17 cellular contexts compared by ENCODE assay signal in the genomic region with DNA sequence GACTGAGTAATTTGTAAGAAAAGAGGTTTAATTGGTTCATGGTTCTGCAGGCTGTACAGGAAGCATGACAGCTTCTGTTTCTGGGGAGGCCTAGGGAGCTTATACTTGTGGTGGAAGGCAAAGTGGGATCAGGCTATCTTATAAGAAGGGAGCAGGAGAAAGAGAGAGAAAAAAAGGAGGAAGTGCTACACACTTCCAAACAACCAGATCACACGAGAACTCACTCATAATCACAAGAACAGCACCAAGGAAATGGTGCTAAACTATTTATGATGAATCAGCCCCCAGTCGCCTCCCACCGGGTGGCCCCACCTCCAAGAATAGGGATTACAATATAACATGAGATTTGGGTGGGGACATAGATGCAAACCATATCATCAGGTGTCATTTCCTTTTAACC.
DNase-seq lines count a peak whose midpoint lies in the region; ATAC-seq, FAIRE-seq and TF ChIP-seq lines count a peak whose summit lies in the region.
"Had no signal": no experiment of that assay in that cellular context is flagged by ENCODE, and none has a peak within 500 bp of the region (broad histone marks: within the 10 kb centered on the region; RNA-seq: fewer than 3 reads in every experiment).

No MANE protein-coding gene starts in this region.

- no peaks in the 10 kb centered on the region for H3K9me3 ChIP-seq in small intestine (ENCODE audit: control insufficient read depth, low read depth)
- H3K9me3 ChIP-seq: BE2C had no signal

- ATAC-seq in effector memory CD8-positive, alpha-beta T cell (replicated peaks), result peak; percentile 47
- no peak for ATAC-seq in HG02973 (IDR thresholded peaks at IDR 0.05; ENCODE audit: unreplicated experiment)
- ATAC-seq: HCT116 had no signal

- H3K4me1 Mint-ChIP-seq in effector memory CD8-positive, alpha-beta T cell (ENCODE audit: low read depth in 2 of 2), result peaks cover 0 to 3% of the 10 kb centered on the region in 2 donors
- H3K4me1 Mint-ChIP-seq in mesothelial cell of epicardium, result peaks cover 21% of the 10 kb centered on the region
- H3K4me1 Mint-ChIP-seq: CD4-positive, alpha-beta memory T cell; IgD-negative memory B cell had no signal

- TF ChIP-seq POLR2A in GM12891 (IDR thresholded peaks at IDR 0.05; ENCODE audit: low read depth, low read length), result no peak

- peaks cover 0 to 10% of the 10 kb centered on the region in 2 donors for H3K27me3 Mint-ChIP-seq in effector memory CD8-positive, alpha-beta T cell
- no peaks in the 10 kb centered on the region for H3K27me3 Mint-ChIP-seq in mesothelial cell of epicardium (ENCODE audit: low read depth)

- H3K4me1 ChIP-seq in small intestine (ENCODE audit: control insufficient read depth in 2 of 2, insufficient read depth in 1 of 2, low read depth in 1 of 2, low read length in 1 of 2), result no peaks in the 10 kb centered on the region
- H3K4me1 ChIP-seq: BE2C had no signal

- FAIRE-seq in GM12891 (lab: Jason Lieb, UNC) (no peak), small intestine (lab: Jason Lieb, UNC) (no peak)
- FAIRE-seq: GM12892, GM19239, H54 had no signal

- no peak overlapping the region for H3K27ac ChIP-seq in small intestine (ENCODE audit: low read depth in 1 of 2, low read length in 1 of 2)
- H3K27ac ChIP-seq: C4-2B had no signal

- peak overlapping the region; percentile 11 to 23 for H3K27ac Mint-ChIP-seq in effector memory CD8-positive, alpha-beta T cell
- no peak overlapping the region for H3K27ac Mint-ChIP-seq in mesothelial cell of epicardium
- H3K27ac Mint-ChIP-seq: CD4-positive, alpha-beta memory T cell; IgD-negative memory B cell had no signal

- peaks cover 4% of the 10 kb centered on the region for H3K36me3 Mint-ChIP-seq in effector memory CD8-positive, alpha-beta T cell (ENCODE audit: insufficient read depth)
- peaks cover 19% of the 10 kb centered on the region for H3K36me3 Mint-ChIP-seq in mesothelial cell of epicardium
- H3K36me3 Mint-ChIP-seq: CD4-positive, alpha-beta memory T cell had no signal

- H3K4me3 Mint-ChIP-seq in effector memory CD8-positive, alpha-beta T cell, result no peak overlapping the region
- no peak overlapping the region for H3K4me3 Mint-ChIP-seq in mesothelial cell of epicardium
- H3K4me3 Mint-ChIP-seq: CD4-positive, alpha-beta memory T cell; IgD-negative memory B cell had no signal

- DNase-seq in GM12891 (ENCODE audit: insufficient read length, low spot score), result no peak
- DNase-seq in MV-4-11 (lab: John Stamatoyannopoulos, UW), result peak; percentile 20
- DNase-seq in effector memory CD8-positive, alpha-beta T cell, result no peak
- peak; percentile 36 for DNase-seq in kidney tubule cell (ENCODE audit: low spot score)
- no peak for DNase-seq in SW 1271 (lab: John Stamatoyannopoulos, UW)
- no peak for DNase-seq in small intestine
- no peak for DNase-seq in mesothelial cell of epicardium (ENCODE audit: low spot score in 2 of 2, unreplicated experiment in 2 of 2)
- DNase-seq: BE2C; CD4-positive, alpha-beta memory T cell; DMS79 had no signal

- H3K36me3 ChIP-seq in small intestine (ENCODE audit: control insufficient read depth in 2 of 2, insufficient read depth in 2 of 2, low read length in 2 of 2), result no peaks in the 10 kb centered on the region
- H3K36me3 ChIP-seq: BE2C had no signal

- no peak overlapping the region for H3K4me3 ChIP-seq in small intestine (ENCODE audit: low read depth in 1 of 2, low read length in 2 of 2)

- H3K9me3 Mint-ChIP-seq in effector memory CD8-positive, alpha-beta T cell, result peaks cover 0 to 7% of the 10 kb centered on the region in 2 donors
- H3K9me3 Mint-ChIP-seq in mesothelial cell of epicardium, result peaks cover 26% of the 10 kb centered on the region

- TF ChIP-seq CTCF in mesothelial cell of epicardium (IDR thresholded peaks at IDR 0.05; ENCODE audit: unreplicated experiment), result no peak

- no peaks in the 10 kb centered on the region for H3K27me3 ChIP-seq in small intestine (ENCODE audit: control insufficient read depth in 2 of 2, insufficient read depth in 2 of 2, low read length in 2 of 2)
- H3K27me3 ChIP-seq: BE2C had no signal

- 74 to 78% (median 76%) methylated on average over 3 of the region's 3 CpGs for WGBS in small intestine, 3 donors

TF ChIP-seq in GM12891, 5 proteins besides CTCF, POLR2A, EP300 and RAD21:
- TF ChIP-seq PAX5 (IDR thresholded peaks at IDR 0.05; ENCODE audit: insufficient read depth, low read length, severe bottlenecking) (no peak), SPI1 (IDR thresholded peaks at IDR 0.05; ENCODE audit: low read depth, low read length) (0 out of 2 replicates have a peak, but pooled peaks have one; percentile 21), POLR2AphosphoS5 (IDR thresholded peaks at IDR 0.05; ENCODE audit: low read depth, low read length) (no peak)
TF ChIP-seq in GM12891: peak in this region for 1.

Comparison
In these comparisons a context has a peak if more than half of its experiments do, and no peak if none do; other contexts are left out.
1. DNase-seq: peak in MV-4-11 (single experiment) and kidney tubule cell (single experiment); none in GM12891 (single experiment), effector memory CD8-positive, alpha-beta T cell (0 of 3), SW 1271 (0 of 2), small intestine (single experiment) and mesothelial cell of epicardium (0 of 2).